ENCODE assay signal across 18 cellular contexts in genomic region chr2:100137877-100138570, GRCh38. TPM values are rescaled to one million over a fixed set of nuclear protein-coding genes. Genes with fewer than 3 reads are reported as not detected.
DNase-seq lines count a peak whose midpoint lies in the region; ATAC-seq, FAIRE-seq and TF ChIP-seq lines count a peak whose summit lies in the region.
"Had no signal": no experiment of that assay in that cellular context is flagged by ENCODE, and none has a peak within 500 bp of the region (broad histone marks: within the 10 kb centered on the region; RNA-seq: fewer than 3 reads in every experiment).

No MANE protein-coding gene starts in this region.

- H3K4me3 ChIP-seq in naive thymus-derived CD4-positive, alpha-beta T cell (ENCODE audit: low read length) = no peak overlapping the region
- H3K4me3 ChIP-seq: lung, vagina had no signal

- intact Hi-C loops in naive thymus-derived CD4-positive, alpha-beta T cell (cut with micrococcal nuclease) = no loop called here

- CTCF ChIA-PET in naive thymus-derived CD4-positive, alpha-beta T cell (lab: Charles Lee) = no interaction called here

- POLR2A ChIA-PET in naive thymus-derived CD4-positive, alpha-beta T cell (lab: Charles Lee) = no interaction called here

- H3K27me3 Mint-ChIP-seq in T-helper 2 cell treated with Interferon-gamma antibody and Interleukin-4, amounts not matched to agents 5 μg/mL and 100 μg/mL, for 36 hours (ENCODE audit: low read depth) = peaks cover 12% of the 10 kb centered on the region
- peaks cover 0 to 8% (median 0%) of the 10 kb centered on the region in 5 donors for H3K27me3 Mint-ChIP-seq in naive thymus-derived CD4-positive, alpha-beta T cell
- H3K27me3 Mint-ChIP-seq in endothelial cell (ENCODE audit: unreplicated experiment) = peaks cover 5% of the 10 kb centered on the region

- H3K27me3 ChIP-seq in naive thymus-derived CD4-positive, alpha-beta T cell (ENCODE audit: control insufficient read depth in 2 of 2, insufficient read depth in 2 of 2, low read length in 2 of 2) = no peaks in the 10 kb centered on the region
- H3K27me3 ChIP-seq: vagina had no signal

- no peak for ATAC-seq in naive thymus-derived CD4-positive, alpha-beta T cell
- ATAC-seq: HCT116 had no signal

- no peak for FAIRE-seq in GM12892 (lab: Jason Lieb, UNC)
- FAIRE-seq: D721Med, GM12891, keratinocyte had no signal

- H3K27ac ChIP-seq in KOPT-K1 (ENCODE audit: low read depth, low read length, poor library complexity, severe bottlenecking) = peak overlapping the region; percentile 52
- H3K27ac ChIP-seq in naive thymus-derived CD4-positive, alpha-beta T cell (ENCODE audit: low read depth, low read length) = no peak overlapping the region
- H3K27ac ChIP-seq: parathyroid adenoma, vagina had no signal

- H3K9me3 ChIP-seq in KOPT-K1 (ENCODE audit: insufficient read depth, low read length, poor library complexity, severe bottlenecking) = no peaks in the 10 kb centered on the region
- no peaks in the 10 kb centered on the region for H3K9me3 ChIP-seq in naive thymus-derived CD4-positive, alpha-beta T cell (ENCODE audit: control insufficient read depth in 2 of 3, low read length in 3 of 3)
- H3K9me3 ChIP-seq: vagina had no signal

- 0 out of 2 replicates have a peak, but pooled peaks cover 4% of the 10 kb centered on the region for H3K36me3 ChIP-seq in KOPT-K1 (ENCODE audit: insufficient read depth, low read length)
- H3K36me3 ChIP-seq in naive thymus-derived CD4-positive, alpha-beta T cell (ENCODE audit: control insufficient read depth in 2 of 3, insufficient read depth in 3 of 3, low read length in 3 of 3) = no peaks in the 10 kb centered on the region
- H3K36me3 ChIP-seq: vagina had no signal

- peaks cover 5 to 32% of the 10 kb centered on the region in 2 donors for H3K4me1 ChIP-seq in naive thymus-derived CD4-positive, alpha-beta T cell (ENCODE audit: control insufficient read depth in 2 of 2, insufficient read depth in 2 of 2, low read length in 2 of 2)
- H3K4me1 ChIP-seq: parathyroid adenoma, vagina had no signal

- TF ChIP-seq POLR2A in GM12892 (IDR thresholded peaks at IDR 0.05; ENCODE audit: low read depth, low read length) = no peak

- peaks cover 36% of the 10 kb centered on the region for H3K4me1 Mint-ChIP-seq in T-helper 2 cell treated with Interferon-gamma antibody and Interleukin-4, amounts not matched to agents 5 μg/mL and 100 μg/mL, for 36 hours (ENCODE audit: low read depth)
- peaks cover 33 to 61% (median 59%) of the 10 kb centered on the region in 7 donors for H3K4me1 Mint-ChIP-seq in naive thymus-derived CD4-positive, alpha-beta T cell
- H3K4me1 Mint-ChIP-seq in endothelial cell (ENCODE audit: unreplicated experiment) = no peaks in the 10 kb centered on the region
- H3K4me1 Mint-ChIP-seq: endodermal cell had no signal

- peak; percentile 22 for DNase-seq in COR-L47 (lab: John Stamatoyannopoulos, UW)
- DNase-seq in T-helper 2 cell treated with Interferon-gamma antibody and Interleukin-4, amounts not matched to agents 5 μg/mL and 100 μg/mL, for 36 hours (ENCODE audit: low spot score) = no peak
- peak in 1 of 9 donors; percentile 6 for DNase-seq in naive thymus-derived CD4-positive, alpha-beta T cell
- no peak for DNase-seq in endothelial cell (ENCODE audit: low spot score)
- no peak for DNase-seq in GM12892 (ENCODE audit: insufficient read length)
- DNase-seq in NCI-H2029 treated with DMSO at 0.1 percent for 48 hours (lab: John Stamatoyannopoulos, UW) = no peak
- DNase-seq: GF-D8; stimulated activated CD4-positive, alpha-beta T cell treated with anti-CD3 and anti-CD28 coated beads, Interleukin-1b, Interleukin-23, amount 100 ng/mL, for 48 hours had no signal

- no peak overlapping the region for H3K27ac Mint-ChIP-seq in T-helper 2 cell treated with Interferon-gamma antibody and Interleukin-4, amounts not matched to agents 5 μg/mL and 100 μg/mL, for 36 hours
- peak overlapping the region in 6 of 9 donors; percentile 2 to 55 (median 40) for H3K27ac Mint-ChIP-seq in naive thymus-derived CD4-positive, alpha-beta T cell
- no peak overlapping the region for H3K27ac Mint-ChIP-seq in endothelial cell (ENCODE audit: unreplicated experiment)
- H3K27ac Mint-ChIP-seq: endodermal cell had no signal

- peak overlapping the region; percentile 3 for H3K4me3 Mint-ChIP-seq in T-helper 2 cell treated with Interferon-gamma antibody and Interleukin-4, amounts not matched to agents 5 μg/mL and 100 μg/mL, for 36 hours
- H3K4me3 Mint-ChIP-seq in naive thymus-derived CD4-positive, alpha-beta T cell = peak overlapping the region; percentile 4 to 60 (median 51)
- H3K4me3 Mint-ChIP-seq in endothelial cell (ENCODE audit: unreplicated experiment) = no peak overlapping the region
- H3K4me3 Mint-ChIP-seq: central memory CD8-positive, alpha-beta T cell; endodermal cell had no signal

- H3K36me3 Mint-ChIP-seq in T-helper 2 cell treated with Interferon-gamma antibody and Interleukin-4, amounts not matched to agents 5 μg/mL and 100 μg/mL, for 36 hours (ENCODE audit: low read depth) = no peaks in the 10 kb centered on the region
- H3K36me3 Mint-ChIP-seq in naive thymus-derived CD4-positive, alpha-beta T cell = peaks cover 0 to 3% (median 0%) of the 10 kb centered on the region in 5 donors
- H3K36me3 Mint-ChIP-seq in endothelial cell (ENCODE audit: low read depth, unreplicated experiment) = no peaks in the 10 kb centered on the region

- no peak for TF ChIP-seq CTCF in endothelial cell (IDR thresholded peaks at IDR 0.05; ENCODE audit: unreplicated experiment)

- no peaks in the 10 kb centered on the region for H3K9me3 Mint-ChIP-seq in T-helper 2 cell treated with Interferon-gamma antibody and Interleukin-4, amounts not matched to agents 5 μg/mL and 100 μg/mL, for 36 hours
- H3K9me3 Mint-ChIP-seq in naive thymus-derived CD4-positive, alpha-beta T cell = peaks cover 0 to 3% (median 0%) of the 10 kb centered on the region in 11 donors
- H3K9me3 Mint-ChIP-seq in endothelial cell (ENCODE audit: unreplicated experiment) = no peaks in the 10 kb centered on the region
- H3K9me3 Mint-ChIP-seq: central memory CD8-positive, alpha-beta T cell; endodermal cell had no signal

RNA-seq across cellular contexts. Expression of gene AFF3, which starts 4.4 kb away (rescaled TPM):
- total RNA-seq in naive thymus-derived CD4-positive, alpha-beta T cell = 10 to 100 TPM in 4 of 5 experiments, 1 to 10 TPM in 1; 3.0 to 24.1 (median 19.8) TPM
- 10 to 100 TPM in 1 of 2 donors, 1 to 10 TPM in 1; 4.0 to 21.0 TPM for polyA plus RNA-seq in naive thymus-derived CD4-positive, alpha-beta T cell
- 12.2 TPM for total RNA-seq in endothelial cell (ENCODE audit: unreplicated experiment)
- 6.6 TPM for polyA plus RNA-seq in GM12892 (2012; ENCODE audit: missing spikeins)
- polyA plus RNA-seq: keratinocyte had no signal

Comparison
In these comparisons a context has a peak if more than half of its experiments do, and no peak if none do; other contexts are left out.
1. H3K27ac Mint-ChIP-seq: peak in naive thymus-derived CD4-positive, alpha-beta T cell (6 of 9); none in T-helper 2 cell treated with Interferon-gamma antibody and Interleukin-4, amounts not matched to agents 5 μg/mL and 100 μg/mL, for 36 hours (single experiment) and endothelial cell (single experiment).